In genomic region chr11:80084614-80085013, GRCh38 we compare ENCODE assay signal across 19 cellular contexts.
"Had no signal": no experiment of that assay in that cellular context is flagged by ENCODE, and none has a peak within 500 bp of the region (broad histone marks: within the 10 kb centered on the region; RNA-seq: fewer than 3 reads in every experiment).

No MANE protein-coding gene starts in this region.

- H3K4me3 ChIP-seq: psoas muscle, right lobe of liver, transverse colon, vagina had no signal

- ATAC-seq: activated CD4-positive, CD25-positive, alpha-beta regulatory T cell treated with anti-CD3 and anti-CD28 coated beads, Interleukin-2, amount 50 U/mL, for 24 hours; left colon; psoas muscle; right lobe of liver; stimulated activated naive CD8-positive, alpha-beta T cell treated with anti-CD3 and anti-CD28 coated beads, Interleukin-15, Interleukin-2, amounts not matched to agents 100 U/mL and 50 U/mL, for 24 hours had no signal

- H3K27ac ChIP-seq: brain microvascular endothelial cell, psoas muscle, right lobe of liver, transverse colon, vagina had no signal

- DNase-seq: activated naive CD4-positive, alpha-beta T cell; activated naive CD8-positive, alpha-beta T cell treated with anti-CD3 and anti-CD28 coated beads, Interleukin-2, amount 10 ng/mL, durations not matched to agents 7 days and 5 days; anterior cingulate cortex; brain microvascular endothelial cell; cortex of kidney; effector CD4-positive, alpha-beta T cell; foreskin fibroblast; head of caudate nucleus; immature natural killer cell; left colon; nephron progenitor cell; psoas muscle; right lobe of liver; stimulated activated naive CD8-positive, alpha-beta T cell treated with anti-CD3 and anti-CD28 coated beads, Interleukin-15, Interleukin-2, amounts not matched to agents 100 U/mL and 50 U/mL, for 24 hours; T-helper 9 cell; transverse colon had no signal

- H3K36me3 ChIP-seq: brain microvascular endothelial cell, right lobe of liver, transverse colon, vagina had no signal

- H3K9me3 ChIP-seq: psoas muscle, right lobe of liver, transverse colon, vagina had no signal

- H3K4me1 ChIP-seq: psoas muscle, right lobe of liver, transverse colon, vagina had no signal

- FAIRE-seq: endothelial cell of umbilical vein had no signal

- H3K27me3 ChIP-seq: brain microvascular endothelial cell, right lobe of liver, transverse colon, vagina had no signal
